In the genomic region with DNA sequence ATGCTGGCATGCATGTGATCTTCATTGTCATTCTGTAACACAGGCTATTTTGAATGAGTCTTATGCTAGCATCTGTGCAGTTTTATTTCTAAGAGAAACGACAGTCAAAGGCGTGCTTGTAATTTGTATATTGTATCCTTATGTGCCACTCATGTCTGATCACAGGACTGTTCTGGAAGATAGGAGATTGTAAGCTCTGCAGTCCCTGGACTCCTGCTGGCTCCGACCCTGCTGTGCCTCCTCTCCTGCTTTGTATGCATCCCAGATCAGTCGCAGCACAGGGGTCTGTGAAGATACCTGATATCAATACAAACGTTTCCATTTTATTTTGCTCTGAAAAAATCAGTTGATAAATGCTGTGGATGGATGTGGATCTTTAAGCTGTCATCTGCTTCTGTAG, we compare ENCODE assay signal across 28 cellular contexts.
"Had no signal": no experiment of that assay in that cellular context is flagged by ENCODE, and none has a peak within 500 bp of the region (broad histone marks: within the 10 kb centered on the region; RNA-seq: fewer than 3 reads in every experiment).

No MANE protein-coding gene starts in this region.

- H3K9me3 ChIP-seq: ascending aorta, SJSA1 had no signal

- ATAC-seq: activated CD8-positive, alpha-beta memory T cell treated with anti-CD3 and anti-CD28 coated beads, Interleukin-2, amount 10 ng/mL, durations not matched to agents 7 days and 5 days; T-helper 17 cell had no signal

- H3K4me3 Mint-ChIP-seq: activated B cell treated with CpG ODN at 0.5 μM for 24 hours; activated CD4-positive, alpha-beta T cell treated with anti-CD3 and anti-CD28 coated beads, Interleukin-2, amount 10 ng/mL, durations not matched to agents 24 days and 14 days; activated CD8-positive, alpha-beta memory T cell treated with anti-CD3 and anti-CD28 coated beads, Interleukin-2, amount 10 ng/mL, durations not matched to agents 7 days and 5 days; activated naive CD4-positive, alpha-beta T cell treated with anti-CD3 and anti-CD28 coated beads, Interleukin-2, amount 50 U/mL, for 24 hours; activated T-cell treated with anti-CD3 and anti-CD28 coated beads, Interleukin-2, amount 50 U/mL, for 24 hours; activated T-helper 1 cell treated with anti-CD3 and anti-CD28 coated beads, Interleukin-12 subunit alpha, Interleukin-12 subunit beta, Interleukin-2, Interleukin-4 antibody, amounts not matched to agents 30 ng/mL and 10 ng/mL and 1 ng/mL, durations not matched to agents 14 hours and 24 hours and 36 hours; T-helper 17 cell had no signal

- H3K4me1 Mint-ChIP-seq: activated B cell treated with CpG ODN at 0.5 μM for 24 hours; activated CD4-positive, alpha-beta T cell treated with anti-CD3 and anti-CD28 coated beads, Interleukin-2, amount 10 ng/mL, durations not matched to agents 24 days and 14 days; activated CD8-positive, alpha-beta memory T cell treated with anti-CD3 and anti-CD28 coated beads, Interleukin-2, amount 10 ng/mL, durations not matched to agents 7 days and 5 days; activated naive CD4-positive, alpha-beta T cell treated with anti-CD3 and anti-CD28 coated beads, Interleukin-2, amount 50 U/mL, for 24 hours; T-helper 17 cell had no signal

- H3K27me3 ChIP-seq: ascending aorta, brain microvascular endothelial cell, cardiac muscle cell had no signal

- H3K36me3 ChIP-seq: ascending aorta, brain microvascular endothelial cell, cardiac muscle cell, SJSA1 had no signal

- H3K27ac ChIP-seq: ascending aorta, brain microvascular endothelial cell, cardiac muscle cell, SJSA1 had no signal

- H3K27ac Mint-ChIP-seq: activated B cell treated with CpG ODN at 0.5 μM for 24 hours; activated CD4-positive, alpha-beta T cell treated with anti-CD3 and anti-CD28 coated beads, Interleukin-2, amount 10 ng/mL, durations not matched to agents 24 days and 14 days; activated CD8-positive, alpha-beta memory T cell treated with anti-CD3 and anti-CD28 coated beads, Interleukin-2, amount 10 ng/mL, durations not matched to agents 7 days and 5 days; activated naive CD4-positive, alpha-beta T cell treated with anti-CD3 and anti-CD28 coated beads, Interleukin-2, amount 50 U/mL, for 24 hours; activated T-cell treated with anti-CD3 and anti-CD28 coated beads, Interleukin-2, amount 50 U/mL, for 24 hours; activated T-helper 1 cell treated with anti-CD3 and anti-CD28 coated beads, Interleukin-12 subunit alpha, Interleukin-12 subunit beta, Interleukin-2, Interleukin-4 antibody, amounts not matched to agents 30 ng/mL and 10 ng/mL and 1 ng/mL, durations not matched to agents 14 hours and 24 hours and 36 hours; T-helper 17 cell had no signal

- H3K27me3 Mint-ChIP-seq: activated B cell treated with CpG ODN at 0.5 μM for 24 hours; activated CD4-positive, alpha-beta T cell treated with anti-CD3 and anti-CD28 coated beads, Interleukin-2, amount 10 ng/mL, durations not matched to agents 24 days and 14 days; activated CD8-positive, alpha-beta memory T cell treated with anti-CD3 and anti-CD28 coated beads, Interleukin-2, amount 10 ng/mL, durations not matched to agents 7 days and 5 days; activated naive CD4-positive, alpha-beta T cell treated with anti-CD3 and anti-CD28 coated beads, Interleukin-2, amount 50 U/mL, for 24 hours; activated T-cell treated with anti-CD3 and anti-CD28 coated beads, Interleukin-2, amount 50 U/mL, for 24 hours; T-helper 17 cell had no signal

- DNase-seq: activated B cell treated with CpG ODN at 0.5 μM for 24 hours; activated CD4-positive, alpha-beta T cell treated with anti-CD3 and anti-CD28 coated beads for 1 hour; activated CD4-positive, alpha-beta T cell treated with anti-CD3 and anti-CD28 coated beads, Interleukin-2, amount 10 ng/mL, durations not matched to agents 24 days and 14 days; activated CD4-positive, alpha-beta T cell treated with anti-CD3 and anti-CD28 coated beads, Interleukin-2, amount 50 U/mL, for 48 hours; activated CD8-positive, alpha-beta memory T cell treated with anti-CD3 and anti-CD28 coated beads, Interleukin-2, amount 10 ng/mL, durations not matched to agents 7 days and 5 days; activated effector memory CD4-positive, alpha-beta T cell treated with Interleukin-2 at 50 U/mL for 16 hours; activated naive CD4-positive, alpha-beta T cell; activated T-cell treated with anti-CD3 and anti-CD28 coated beads, Interleukin-2, amount 50 U/mL, for 24 hours; brain microvascular endothelial cell; Kasumi-1; KBM-7; NCI-H1048; NCI-H146; NCI-H187 treated with DMSO at 0.1 percent for 48 hours; NCI-H2081 treated with DMSO at 0.1 percent for 48 hours; NCI-H345; NCI-H510A; NCI-H526 treated with DMSO at 0.1 percent for 48 hours; NCI-H82; NK-92 treated with Interleukin-12 subunit alpha and Interleukin-12 subunit beta, amount 100 ng/mL, for 24 hours; SHP77; T-helper 17 cell; T-helper 9 cell had no signal

- H3K4me1 ChIP-seq: SJSA1 had no signal

- H3K9me3 Mint-ChIP-seq: activated CD4-positive, alpha-beta T cell treated with anti-CD3 and anti-CD28 coated beads, Interleukin-2, amount 10 ng/mL, durations not matched to agents 24 days and 14 days; activated naive CD4-positive, alpha-beta T cell treated with anti-CD3 and anti-CD28 coated beads, Interleukin-2, amount 50 U/mL, for 24 hours; activated T-cell treated with anti-CD3 and anti-CD28 coated beads, Interleukin-2, amount 50 U/mL, for 24 hours; activated T-helper 1 cell treated with anti-CD3 and anti-CD28 coated beads, Interleukin-12 subunit alpha, Interleukin-12 subunit beta, Interleukin-2, Interleukin-4 antibody, amounts not matched to agents 30 ng/mL and 10 ng/mL and 1 ng/mL, durations not matched to agents 14 hours and 24 hours and 36 hours had no signal

- H3K4me3 ChIP-seq: ascending aorta, cardiac muscle cell, SJSA1 had no signal

- H3K36me3 Mint-ChIP-seq: activated CD8-positive, alpha-beta memory T cell treated with anti-CD3 and anti-CD28 coated beads, Interleukin-2, amount 10 ng/mL, durations not matched to agents 7 days and 5 days; activated naive CD4-positive, alpha-beta T cell treated with anti-CD3 and anti-CD28 coated beads, Interleukin-2, amount 50 U/mL, for 24 hours had no signal
